1 cellular context compared by ENCODE assay signal in genomic region chr1:74763714-74764301, GRCh38.
TF ChIP-seq lines count a peak whose summit lies in the region.

No MANE protein-coding gene starts in this region.

TF ChIP-seq in GM12878, 131 proteins besides CTCF, POLR2A, EP300 and RAD21:
- no peak for TF ChIP-seq NFYA (IDR thresholded peaks at IDR 0.05; ENCODE audit: borderline replicate concordance, low read depth, low read length)
- TF ChIP-seq TCF7 (IDR thresholded peaks at IDR 0.05; ENCODE audit: borderline replicate concordance): no peak; the same call in 1 of the 2 replicates
- no peak for TF ChIP-seq HSF1 (IDR thresholded peaks at IDR 0.05; ENCODE audit: low read depth, low read length)
- TF ChIP-seq MLLT1 (IDR thresholded peaks at IDR 0.05): no peak
- TF ChIP-seq CBX5 (IDR thresholded peaks at IDR 0.05; ENCODE audit: low read depth): no peak
- no peak for TF ChIP-seq PRDM15 (CRISPR knock-in tag; IDR thresholded peaks at IDR 0.05)
- TF ChIP-seq PML (IDR thresholded peaks at IDR 0.05; ENCODE audit: low read length): no peak
- no peak for TF ChIP-seq HDAC6 (IDR thresholded peaks at IDR 0.05; ENCODE audit: unreplicated experiment)
- no peak for TF ChIP-seq SP1 (IDR thresholded peaks at IDR 0.05; ENCODE audit: low read depth, low read length)
- TF ChIP-seq RAD51 (IDR thresholded peaks at IDR 0.05): no peak
- TF ChIP-seq ZBTB33 (IDR thresholded peaks at IDR 0.05): no peak
- TF ChIP-seq ZNF622 (IDR thresholded peaks at IDR 0.05): no peak
- TF ChIP-seq E2F4 (IDR thresholded peaks at IDR 0.05; ENCODE audit: low read depth, low read length): no peak
- TF ChIP-seq MEF2A (IDR thresholded peaks at IDR 0.05; ENCODE audit: insufficient read depth, low read depth, low read length): no peak
- TF ChIP-seq ASH2L (IDR thresholded peaks at IDR 0.05; ENCODE audit: borderline replicate concordance, low read depth): no peak
- no peak for TF ChIP-seq ELK1 (IDR thresholded peaks at IDR 0.05; ENCODE audit: low read depth, low read length)
- TF ChIP-seq POLR2AphosphoS5 (IDR thresholded peaks at IDR 0.05; ENCODE audit: low read length): no peak
- TF ChIP-seq MTA2 (IDR thresholded peaks at IDR 0.05; ENCODE audit: low read depth): no peak
- no peak for TF ChIP-seq NR2C1 (IDR thresholded peaks at IDR 0.05)
TF ChIP-seq in GM12878: peak in this region for 0.
